1 cellular context compared by ENCODE assay signal in the genomic region with DNA sequence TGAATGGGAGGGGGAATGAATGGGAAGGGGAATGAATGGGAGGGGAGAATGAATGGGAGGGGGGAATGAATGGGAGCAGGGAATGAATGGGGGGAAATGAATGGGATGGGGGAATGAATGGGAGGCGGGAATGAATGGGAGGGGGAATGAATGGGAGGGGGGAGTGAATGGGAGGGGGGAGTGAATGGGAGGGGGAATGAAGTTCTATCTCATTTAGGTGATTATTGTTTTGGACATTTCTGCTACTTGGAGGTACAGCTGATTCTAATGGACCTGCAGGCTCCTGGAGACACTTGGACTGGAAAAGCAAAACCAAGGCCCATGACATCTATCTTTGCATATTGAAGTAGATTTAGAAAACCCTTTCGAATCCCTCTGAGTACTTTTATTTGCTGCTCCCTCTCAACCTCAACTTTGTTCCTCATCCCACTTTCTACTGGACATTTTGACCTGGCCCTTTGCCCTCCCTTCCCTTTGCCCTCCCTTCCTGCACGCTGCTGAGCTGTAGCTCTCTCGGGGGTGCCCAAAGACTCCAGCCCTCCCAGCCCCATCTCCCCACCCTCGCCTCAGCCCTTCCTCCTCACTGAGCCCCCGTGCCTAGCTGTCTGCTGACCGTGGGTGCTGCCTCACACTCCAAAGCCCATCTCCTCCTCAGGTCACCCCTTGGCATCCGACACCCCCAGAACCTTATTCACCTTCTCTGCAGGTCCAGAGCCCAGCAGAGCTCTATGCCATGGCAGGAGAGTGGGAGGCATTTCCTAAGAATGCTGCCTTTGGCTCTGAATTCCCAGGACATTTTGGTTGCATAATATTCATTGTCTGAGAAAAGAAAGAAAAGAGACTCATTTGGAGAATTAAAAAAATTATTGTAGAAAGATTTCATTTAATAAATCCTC.
TF ChIP-seq lines count a peak whose summit lies in the region.

No MANE protein-coding gene starts in this region.

TF ChIP-seq in GM23338, 12 proteins besides CTCF, POLR2A, EP300 and RAD21:
- TF ChIP-seq STAT1 (IDR thresholded peaks at IDR 0.05; ENCODE audit: unreplicated experiment) (no peak), EZH2phosphoT487 (IDR thresholded peaks at IDR 0.05; ENCODE audit: unreplicated experiment) (no peak), POLR2AphosphoS5 (IDR thresholded peaks at IDR 0.05; ENCODE audit: low read depth) (no peak), ZNF114 (CRISPR knock-in tag; IDR thresholded peaks at IDR 0.05) (no peak), EZH2 (IDR thresholded peaks at IDR 0.05; ENCODE audit: low read depth, unreplicated experiment) (no peak), NANOG (IDR thresholded peaks at IDR 0.05; ENCODE audit: borderline replicate concordance) (no peak), ZNF331 (CRISPR knock-in tag; IDR thresholded peaks at IDR 0.05; ENCODE audit: low read depth) (no peak), JUNB (IDR thresholded peaks at IDR 0.05; ENCODE audit: unreplicated experiment) (no peak), CREB1 (CRISPR knock-in tag; IDR thresholded peaks at IDR 0.05; ENCODE audit: low read depth) (no peak), ZNF462 (CRISPR knock-in tag; IDR thresholded peaks at IDR 0.05) (no peak)
- TF ChIP-seq, protein P1, sequence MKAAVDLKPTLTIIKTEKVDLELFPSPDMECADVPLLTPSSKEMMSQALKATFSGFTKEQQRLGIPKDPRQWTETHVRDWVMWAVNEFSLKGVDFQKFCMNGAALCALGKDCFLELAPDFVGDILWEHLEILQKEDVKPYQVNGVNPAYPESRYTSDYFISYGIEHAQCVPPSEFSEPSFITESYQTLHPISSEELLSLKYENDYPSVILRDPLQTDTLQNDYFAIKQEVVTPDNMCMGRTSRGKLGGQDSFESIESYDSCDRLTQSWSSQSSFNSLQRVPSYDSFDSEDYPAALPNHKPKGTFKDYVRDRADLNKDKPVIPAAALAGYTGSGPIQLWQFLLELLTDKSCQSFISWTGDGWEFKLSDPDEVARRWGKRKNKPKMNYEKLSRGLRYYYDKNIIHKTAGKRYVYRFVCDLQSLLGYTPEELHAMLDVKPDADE (IDR thresholded peaks at IDR 0.05) = no peak
- TF ChIP-seq, protein P2, sequence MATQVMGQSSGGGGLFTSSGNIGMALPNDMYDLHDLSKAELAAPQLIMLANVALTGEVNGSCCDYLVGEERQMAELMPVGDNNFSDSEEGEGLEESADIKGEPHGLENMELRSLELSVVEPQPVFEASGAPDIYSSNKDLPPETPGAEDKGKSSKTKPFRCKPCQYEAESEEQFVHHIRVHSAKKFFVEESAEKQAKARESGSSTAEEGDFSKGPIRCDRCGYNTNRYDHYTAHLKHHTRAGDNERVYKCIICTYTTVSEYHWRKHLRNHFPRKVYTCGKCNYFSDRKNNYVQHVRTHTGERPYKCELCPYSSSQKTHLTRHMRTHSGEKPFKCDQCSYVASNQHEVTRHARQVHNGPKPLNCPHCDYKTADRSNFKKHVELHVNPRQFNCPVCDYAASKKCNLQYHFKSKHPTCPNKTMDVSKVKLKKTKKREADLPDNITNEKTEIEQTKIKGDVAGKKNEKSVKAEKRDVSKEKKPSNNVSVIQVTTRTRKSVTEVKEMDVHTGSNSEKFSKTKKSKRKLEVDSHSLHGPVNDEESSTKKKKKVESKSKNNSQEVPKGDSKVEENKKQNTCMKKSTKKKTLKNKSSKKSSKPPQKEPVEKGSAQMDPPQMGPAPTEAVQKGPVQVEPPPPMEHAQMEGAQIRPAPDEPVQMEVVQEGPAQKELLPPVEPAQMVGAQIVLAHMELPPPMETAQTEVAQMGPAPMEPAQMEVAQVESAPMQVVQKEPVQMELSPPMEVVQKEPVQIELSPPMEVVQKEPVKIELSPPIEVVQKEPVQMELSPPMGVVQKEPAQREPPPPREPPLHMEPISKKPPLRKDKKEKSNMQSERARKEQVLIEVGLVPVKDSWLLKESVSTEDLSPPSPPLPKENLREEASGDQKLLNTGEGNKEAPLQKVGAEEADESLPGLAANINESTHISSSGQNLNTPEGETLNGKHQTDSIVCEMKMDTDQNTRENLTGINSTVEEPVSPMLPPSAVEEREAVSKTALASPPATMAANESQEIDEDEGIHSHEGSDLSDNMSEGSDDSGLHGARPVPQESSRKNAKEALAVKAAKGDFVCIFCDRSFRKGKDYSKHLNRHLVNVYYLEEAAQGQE (IDR thresholded peaks at IDR 0.05; ENCODE audit: unreplicated experiment) = no peak
